Comparison of ENCODE assay signal across 22 cellular contexts in the genomic region with DNA sequence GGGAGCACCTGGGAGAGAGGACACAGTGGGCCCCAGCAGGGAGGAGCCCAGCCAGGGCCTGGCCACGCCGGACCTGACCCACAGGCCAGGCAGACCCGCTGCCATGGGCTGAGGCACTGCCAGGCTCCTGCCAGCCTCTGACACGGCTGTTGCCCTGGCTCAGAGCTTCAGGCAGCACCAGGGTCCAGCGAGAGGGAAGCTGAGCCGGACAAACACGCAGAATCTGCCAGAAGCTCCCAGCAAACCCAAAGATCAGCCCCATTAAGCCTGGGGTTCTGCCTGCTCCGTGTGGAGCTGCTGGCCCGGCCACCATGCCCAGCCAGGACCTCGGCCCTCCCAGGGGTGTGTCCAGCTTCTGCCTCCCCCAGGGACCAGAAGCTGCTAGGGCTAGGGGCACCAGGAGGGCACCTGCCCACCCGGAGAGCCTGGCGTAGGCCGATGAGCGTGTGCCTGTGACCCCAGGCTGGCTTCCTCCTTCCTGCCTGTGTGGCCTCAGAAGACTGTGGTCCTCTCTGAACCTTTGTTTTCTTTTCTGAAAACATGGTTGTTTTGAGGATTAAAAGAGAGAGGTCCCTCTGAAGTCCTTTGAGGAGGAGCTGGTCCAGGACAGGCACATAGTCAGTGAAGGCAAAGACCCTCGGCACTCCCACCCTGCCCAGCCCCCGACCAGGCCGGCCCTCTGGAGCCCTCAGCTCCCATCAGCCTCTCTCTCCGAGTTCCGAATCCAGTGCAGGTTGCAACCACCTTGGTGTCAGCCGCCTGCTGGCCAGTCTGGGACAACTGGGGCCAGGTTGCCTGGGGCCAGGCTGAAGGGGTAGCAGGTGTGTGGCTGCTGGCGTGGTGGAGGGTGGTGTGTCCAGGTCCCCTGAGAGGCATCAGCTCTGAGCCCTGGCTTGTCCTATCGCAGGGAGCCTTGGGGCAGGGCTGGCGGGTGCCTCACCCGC. TPM values are rescaled to one million over a fixed set of nuclear protein-coding genes. Genes with fewer than 3 reads are reported as not detected.
DNase-seq lines count a peak whose midpoint lies in the region; ATAC-seq and TF ChIP-seq lines count a peak whose summit lies in the region.
"Had no signal": no experiment of that assay in that cellular context is flagged by ENCODE, and none has a peak within 500 bp of the region (broad histone marks: within the 10 kb centered on the region; RNA-seq: fewer than 3 reads in every experiment).

No MANE protein-coding gene starts in this region.

- H2AFZ ChIP-seq in mesenchymal stem cell (ENCODE audit: low read depth, low read length): no peak overlapping the region

- peak; percentile 51 for ATAC-seq in WTC11

- H2BK15ac ChIP-seq in mesenchymal stem cell (ENCODE audit: low read depth, poor library complexity, severe bottlenecking): no peak overlapping the region

- H3K36me3 Mint-ChIP-seq in WTC11: no peaks in the 10 kb centered on the region
- no peaks in the 10 kb centered on the region for H3K36me3 Mint-ChIP-seq in activated T-cell treated with anti-CD3 and anti-CD28 coated beads, Interleukin-2, amount 50 U/mL, for 24 hours (ENCODE audit: low read depth)

- no peak overlapping the region for H3K14ac ChIP-seq in mesenchymal stem cell (ENCODE audit: low read length in 2 of 2)

- intact Hi-C loops in ovary (cut with DNase I): no loop called here

- H3K9me3 ChIP-seq in mesenchymal stem cell (ENCODE audit: control insufficient read depth, low read length) (no peaks in the 10 kb centered on the region), ovary (no peaks in the 10 kb centered on the region)
- H3K9me3 ChIP-seq: BLaER1, Caco-2 had no signal

- H2BK5ac ChIP-seq in mesenchymal stem cell (ENCODE audit: low read depth, low read length, poor library complexity, severe bottlenecking): no peak overlapping the region

- no peaks in the 10 kb centered on the region for H3K4me1 Mint-ChIP-seq in WTC11
- H3K4me1 Mint-ChIP-seq in activated T-cell treated with anti-CD3 and anti-CD28 coated beads, Interleukin-2, amount 50 U/mL, for 24 hours (ENCODE audit: low read depth): no peaks in the 10 kb centered on the region

- peaks cover 5% of the 10 kb centered on the region for H3K27me3 Mint-ChIP-seq in WTC11 (ENCODE audit: low read depth)
- H3K27me3 Mint-ChIP-seq in activated T-cell treated with anti-CD3 and anti-CD28 coated beads, Interleukin-2, amount 50 U/mL, for 24 hours: peaks cover 13% of the 10 kb centered on the region

- DNase-seq in COLO668 (lab: John Stamatoyannopoulos, UW; ENCODE audit: unreplicated experiment): peak; percentile 43
- DNase-seq in H7: peak; percentile 74
- DNase-seq in WTC11 (ENCODE audit: low spot score): peak; percentile 31
- no peak for DNase-seq in mesenchymal stem cell
- DNase-seq in activated T-cell treated with anti-CD3 and anti-CD28 coated beads, Interleukin-2, amount 50 U/mL, for 24 hours: no peak
- no peak for DNase-seq in ovary
- no peak for DNase-seq in NCI-H2227 treated with DMSO at 0.1 percent for 48 hours (lab: John Stamatoyannopoulos, UW)
- DNase-seq: Caco-2; CD4-positive, alpha-beta T cell; DMS 273 treated with DMSO at 0.1 percent for 48 hours; KG1; NCI-H1092; NCI-H1436 treated with DMSO at 0.1 percent for 48 hours; NCI-H2081; NCI-H2171; NCI-H524 treated with DMSO at 0.1 percent for 48 hours; NCI-H82; OCI-M1; Right ventricle myocardium superior had no signal

- H2AK5ac ChIP-seq in mesenchymal stem cell (ENCODE audit: low read length, severe bottlenecking): no peak overlapping the region

- no peak overlapping the region for H3K18ac ChIP-seq in mesenchymal stem cell (ENCODE audit: low read depth in 1 of 2, low read length in 2 of 2)

- no peak overlapping the region for H3K27ac Mint-ChIP-seq in WTC11
- no peak overlapping the region for H3K27ac Mint-ChIP-seq in activated T-cell treated with anti-CD3 and anti-CD28 coated beads, Interleukin-2, amount 50 U/mL, for 24 hours
- H3K27ac Mint-ChIP-seq: CD4-positive, alpha-beta T cell had no signal

- CTCF ChIA-PET in WTC11 (lab: Charles Lee): interaction anchor here (0.6 to 1.7 kb wide), 6 partner anchors 8 to 138 kb away, joined by 3 to 7 read pairs (median 4); no protein-coding TSS in a partner anchor

- H3K4ac ChIP-seq in mesenchymal stem cell (ENCODE audit: low read depth in 1 of 2, low read length in 2 of 2): no peak overlapping the region

- H2BK12ac ChIP-seq in mesenchymal stem cell (ENCODE audit: low read length in 2 of 2): no peak overlapping the region

- H3K4me3 ChIP-seq in H7 (ENCODE audit: insufficient read depth, low read depth, low read length): no peak overlapping the region
- H3K4me3 ChIP-seq in mesenchymal stem cell (ENCODE audit: insufficient read depth in 1 of 2, low read depth in 1 of 2, low read length in 2 of 2): no peak overlapping the region
- H3K4me3 ChIP-seq in ovary: no peak overlapping the region
- H3K4me3 ChIP-seq: BLaER1 had no signal

- H4K91ac ChIP-seq in mesenchymal stem cell (ENCODE audit: low read length): peak overlapping the region; percentile 3

- no peak overlapping the region for H3K23ac ChIP-seq in mesenchymal stem cell (ENCODE audit: low read length in 2 of 2)

- peaks cover 2% of the 10 kb centered on the region for H3K4me1 ChIP-seq in mesenchymal stem cell (ENCODE audit: control insufficient read depth, insufficient read depth, low read depth, low read length)
- H3K4me1 ChIP-seq in ovary (ENCODE audit: insufficient read depth): no peaks in the 10 kb centered on the region
- H3K4me1 ChIP-seq: Caco-2 had no signal

- H3K36me3 ChIP-seq in H7 (replicated peaks; ENCODE audit: control insufficient read depth, insufficient read depth, low read length): no peaks in the 10 kb centered on the region
- H3K36me3 ChIP-seq in mesenchymal stem cell (ENCODE audit: control insufficient read depth in 1 of 2, insufficient read depth in 2 of 2, low read depth in 1 of 2, low read length in 2 of 2): no peaks in the 10 kb centered on the region
- H3K36me3 ChIP-seq in ovary: no peaks in the 10 kb centered on the region
- H3K36me3 ChIP-seq: BLaER1 had no signal

- TF ChIP-seq CTCF in WTC11 (IDR thresholded peaks at IDR 0.05): no peak
- no peak for TF ChIP-seq CTCF in ovary (IDR thresholded peaks at IDR 0.05)

- H3K9ac ChIP-seq in mesenchymal stem cell (ENCODE audit: low read length): no peak overlapping the region
- H3K9ac ChIP-seq: BLaER1 had no signal

- WGBS in mesenchymal stem cell: 80% methylated on average over 24 of the region's 24 CpGs
- WGBS in ovary, 3 donors: 80 to 84% (median 81%) methylated on average over 22 to 24 of the region's 24 CpGs

- H3K27ac ChIP-seq in mesenchymal stem cell (ENCODE audit: low read length, poor library complexity, severe bottlenecking) (no peak overlapping the region), ovary (no peak overlapping the region)
- H3K27ac ChIP-seq: BLaER1 had no signal

- POLR2A ChIA-PET in WTC11 (lab: Charles Lee): interaction anchor here (1.0 kb wide), 1 partner anchor 38 kb away, joined by 3 read pairs; no protein-coding TSS in a partner anchor

- no peaks in the 10 kb centered on the region for H3K79me1 ChIP-seq in mesenchymal stem cell (replicated peaks; ENCODE audit: low read length, poor library complexity, severe bottlenecking)

- H3K9me3 Mint-ChIP-seq in WTC11: no peaks in the 10 kb centered on the region
- no peaks in the 10 kb centered on the region for H3K9me3 Mint-ChIP-seq in activated T-cell treated with anti-CD3 and anti-CD28 coated beads, Interleukin-2, amount 50 U/mL, for 24 hours
- H3K9me3 Mint-ChIP-seq: CD4-positive, alpha-beta T cell had no signal

- no peak overlapping the region for H2BK120ac ChIP-seq in mesenchymal stem cell (ENCODE audit: low read depth, low read length)

- TF ChIP-seq POLR2A in ovary (IDR thresholded peaks at IDR 0.05): no peak

- H3K4me2 ChIP-seq in mesenchymal stem cell (ENCODE audit: low read length, poor library complexity, severe bottlenecking): no peak overlapping the region
- H3K4me2 ChIP-seq: BLaER1 had no signal

- no peak overlapping the region for H4K8ac ChIP-seq in mesenchymal stem cell (ENCODE audit: low read length)

- TF ChIP-seq EP300 in ovary (IDR thresholded peaks at IDR 0.05): no peak

- H3K27me3 ChIP-seq in H7 (ENCODE audit: control insufficient read depth, insufficient read depth, low read length) (peaks cover 2% of the 10 kb centered on the region; the same call in 1 of the 2 replicates), mesenchymal stem cell (ENCODE audit: control insufficient read depth in 1 of 2, insufficient read depth in 1 of 2, low read length in 2 of 2) (peaks cover 18 to 37% of the 10 kb centered on the region in 2 experiments), ovary (no peaks in the 10 kb centered on the region)

- no peak overlapping the region for H3K4me3 Mint-ChIP-seq in WTC11
- no peak overlapping the region for H3K4me3 Mint-ChIP-seq in activated T-cell treated with anti-CD3 and anti-CD28 coated beads, Interleukin-2, amount 50 U/mL, for 24 hours
- H3K4me3 Mint-ChIP-seq: CD4-positive, alpha-beta T cell had no signal

TF ChIP-seq in WTC11, 78 proteins besides CTCF, POLR2A, EP300 and RAD21 (continues in another document):
- TF ChIP-seq HMGA2 (CRISPR knock-in tag; IDR thresholded peaks at IDR 0.05) (no peak), ZNF263 (CRISPR knock-in tag; IDR thresholded peaks at IDR 0.05; ENCODE audit: low read depth) (no peak), ZNF121 (CRISPR knock-in tag; IDR thresholded peaks at IDR 0.05) (no peak), ESRRA (CRISPR knock-in tag; IDR thresholded peaks at IDR 0.05; ENCODE audit: borderline replicate concordance) (no peak), ZNF671 (CRISPR knock-in tag; IDR thresholded peaks at IDR 0.05) (no peak)
- TF ChIP-seq, protein P1, sequence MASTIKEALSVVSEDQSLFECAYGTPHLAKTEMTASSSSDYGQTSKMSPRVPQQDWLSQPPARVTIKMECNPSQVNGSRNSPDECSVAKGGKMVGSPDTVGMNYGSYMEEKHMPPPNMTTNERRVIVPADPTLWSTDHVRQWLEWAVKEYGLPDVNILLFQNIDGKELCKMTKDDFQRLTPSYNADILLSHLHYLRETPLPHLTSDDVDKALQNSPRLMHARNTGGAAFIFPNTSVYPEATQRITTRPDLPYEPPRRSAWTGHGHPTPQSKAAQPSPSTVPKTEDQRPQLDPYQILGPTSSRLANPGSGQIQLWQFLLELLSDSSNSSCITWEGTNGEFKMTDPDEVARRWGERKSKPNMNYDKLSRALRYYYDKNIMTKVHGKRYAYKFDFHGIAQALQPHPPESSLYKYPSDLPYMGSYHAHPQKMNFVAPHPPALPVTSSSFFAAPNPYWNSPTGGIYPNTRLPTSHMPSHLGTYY (CRISPR knock-in tag; IDR thresholded peaks at IDR 0.05): no peak

RNA-seq across cellular contexts. Expression of a gene that starts 39.6 kb away (rescaled TPM):
- 0.10 TPM in 1 of 2 replicates, not detected in the other for total RNA-seq in H7 (2014; rRNA removed; shearing (Covaris generic))
- total RNA-seq in WTC11 (2021) (0.13 to 0.16 TPM (median 0.14 TPM) in 3 replicates), ovary (10 to 100 TPM in 2 of 7 donors, 1 to 10 TPM in 4, under 1 TPM in 1; 0.83 to 12.0 (median 6.4) TPM)
- polyA plus RNA-seq in mesenchymal stem cell (2013, experiment 1 of 2): not detected
- not detected for polyA plus RNA-seq in mesenchymal stem cell (2013, experiment 2 of 2)
- polyA plus RNA-seq in ovary: 1 to 10 TPM; 1.9 to 2.0 TPM
- total RNA-seq: A673, SK-MEL-5 had no signal

RNA-seq across cellular contexts. Expression of a gene that starts 42.3 kb away (rescaled TPM):
- total RNA-seq in H7 (2014; rRNA removed; shearing (Covaris generic)): not detected in 2 replicates
- total RNA-seq in WTC11 (2021) (not detected in 3 replicates), ovary (under 1 TPM in 1 of 7 donors, not detected in 6; 0.17 TPM)
- not detected for polyA plus RNA-seq in mesenchymal stem cell (2013, experiment 1 of 2)
- polyA plus RNA-seq in mesenchymal stem cell (2013, experiment 2 of 2): not detected
- under 1 TPM in 1 of 2 donors, not detected in 1; 0.36 TPM for polyA plus RNA-seq in ovary
- total RNA-seq: A673; CD4-positive, alpha-beta T cell; Right ventricle myocardium superior; SK-MEL-5 had no signal

Comparison
In these comparisons a context has a peak if more than half of its experiments do, and no peak if none do; other contexts are left out.
1. DNase-seq: peak in COLO668 (single experiment), H7 (single experiment) and WTC11 (single experiment); none in mesenchymal stem cell (single experiment), activated T-cell treated with anti-CD3 and anti-CD28 coated beads, Interleukin-2, amount 50 U/mL, for 24 hours (single experiment), ovary (0 of 5) and NCI-H2227 treated with DMSO at 0.1 percent for 48 hours (single experiment).